Comparison of ENCODE assay signal across 27 cellular contexts in the genomic region with DNA sequence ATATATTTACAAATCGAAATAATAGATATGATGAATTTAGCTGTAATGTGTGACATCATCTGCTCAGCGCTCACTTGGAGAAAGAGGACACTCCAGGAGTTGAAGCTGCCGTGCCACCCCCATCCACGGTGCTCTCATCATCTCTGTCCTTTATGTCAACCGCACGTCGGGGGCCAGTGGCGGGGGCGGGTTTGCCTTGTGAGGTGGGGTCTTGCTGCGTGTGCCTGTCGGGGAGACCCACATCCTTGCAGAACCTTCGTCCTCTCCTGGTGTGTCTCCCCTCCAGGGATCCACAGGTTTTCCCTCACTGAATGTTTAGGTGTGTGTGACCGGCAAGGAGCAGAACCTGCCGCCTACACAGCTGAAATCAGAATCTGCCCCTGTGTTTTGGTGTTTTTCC.
A peak's percentile ranks its signal among the peaks of the same experiment; 100 is the strongest.
DNase-seq lines count a peak whose midpoint lies in the region; ATAC-seq, FAIRE-seq and TF ChIP-seq lines count a peak whose summit lies in the region.
"Had no signal": no experiment of that assay in that cellular context is flagged by ENCODE, and none has a peak within 500 bp of the region (broad histone marks: within the 10 kb centered on the region; RNA-seq: fewer than 3 reads in every experiment).

No MANE protein-coding gene starts in this region.

- H3K4me1 ChIP-seq in astrocyte (ENCODE audit: insufficient read depth, low read length) (peaks cover 13% of the 10 kb centered on the region), sigmoid colon (peaks cover 0 to 77% (median 65%) of the 10 kb centered on the region in 4 donors)
- H3K4me1 ChIP-seq: HAP-1 had no signal

- H3K4me3 ChIP-seq in astrocyte (ENCODE audit: insufficient read depth, low read depth, low read length) = no peak overlapping the region
- H3K4me3 ChIP-seq in sigmoid colon = no peak overlapping the region
- H3K4me3 ChIP-seq: BLaER1, GM23338, HAP-1 had no signal

- FAIRE-seq in astrocyte (lab: Jason Lieb, UNC) = no peak
- FAIRE-seq: D721Med, GM18507 had no signal

- H3K9me3 ChIP-seq in astrocyte (ENCODE audit: insufficient read depth, low read depth, low read length) = no peaks in the 10 kb centered on the region
- H3K9me3 ChIP-seq in sigmoid colon = no peaks in the 10 kb centered on the region
- H3K9me3 ChIP-seq: HAP-1, SK-N-SH had no signal

- intact Hi-C loops in sigmoid colon (cut with DNase I) = no loop called here

- peaks cover 52% of the 10 kb centered on the region for H3K79me2 ChIP-seq in astrocyte (ENCODE audit: insufficient read depth, low read length)

- H4K20me1 ChIP-seq in astrocyte (ENCODE audit: insufficient read depth, low read length) = peaks cover 91% of the 10 kb centered on the region

- TF ChIP-seq EP300 in sigmoid colon (IDR thresholded peaks at IDR 0.05) = no peak

- no peaks in the 10 kb centered on the region for H3K36me3 ChIP-seq in astrocyte (ENCODE audit: insufficient read depth, low read length)
- H3K36me3 ChIP-seq in sigmoid colon = no peaks in the 10 kb centered on the region
- H3K36me3 ChIP-seq: BLaER1, HAP-1 had no signal

- H2AFZ ChIP-seq in astrocyte (ENCODE audit: low read depth, low read length) = no peak overlapping the region
- H2AFZ ChIP-seq: GM23338 had no signal

- peak; percentile 56 for DNase-seq in activated effector memory CD4-positive, alpha-beta T cell treated with anti-CD3 and anti-CD28 coated beads, Interleukin-2, amount 50 U/mL, for 16 hours
- no peak for DNase-seq in activated effector memory CD4-positive, alpha-beta T cell treated with Interleukin-2 at 50 U/mL for 16 hours
- DNase-seq in astrocyte (ENCODE audit: low read depth) = no peak
- DNase-seq in memory B cell (ENCODE audit: low spot score in 2 of 2) = no peak
- peak; percentile 63 for DNase-seq in sigmoid colon
- DNase-seq in activated CD8-positive, alpha-beta memory T cell treated with anti-CD3 and anti-CD28 coated beads for 24 hours = no peak
- DNase-seq in NCI-H2196 (lab: John Stamatoyannopoulos, UW; ENCODE audit: unreplicated experiment) = no peak
- DNase-seq: 8988T; ACHN; CD4-positive, CD25-positive, alpha-beta regulatory T cell; KBM-7; MV-4-11; NCI-H1105; NCI-H1436 treated with DMSO at 0.1 percent for 48 hours; NCI-H1930; NCI-H2107; NCI-H446; NCI-H524 treated with DMSO at 0.1 percent for 48 hours; SIG-M5; SK-N-SH had no signal

- peaks cover 2% of the 10 kb centered on the region for H3K36me3 Mint-ChIP-seq in astrocyte (ENCODE audit: low read depth, unreplicated experiment)
- peaks cover 9% of the 10 kb centered on the region for H3K36me3 Mint-ChIP-seq in memory B cell

- no peak for TF ChIP-seq POLR2A in sigmoid colon (IDR thresholded peaks at IDR 0.05)

- TF ChIP-seq CTCF in astrocyte (IDR thresholded peaks at IDR 0.05; ENCODE audit: insufficient read depth, low read depth, low read length) = no peak
- TF ChIP-seq CTCF in sigmoid colon (IDR thresholded peaks at IDR 0.05) = no peak

- no peak overlapping the region for H3K4me2 ChIP-seq in astrocyte (ENCODE audit: low read length)
- H3K4me2 ChIP-seq: BLaER1, GM23338, SK-N-SH had no signal

- H3K27me3 ChIP-seq in astrocyte (ENCODE audit: insufficient read depth, low read length) = no peaks in the 10 kb centered on the region
- H3K27me3 ChIP-seq in sigmoid colon = no peaks in the 10 kb centered on the region
- H3K27me3 ChIP-seq: BLaER1 had no signal

- no peak overlapping the region for H3K9ac ChIP-seq in astrocyte (ENCODE audit: low read length)
- H3K9ac ChIP-seq: BLaER1, SK-N-SH had no signal

- ATAC-seq in memory B cell (ENCODE audit: low read depth) (no peak), GM19397 (IDR thresholded peaks at IDR 0.05; ENCODE audit: unreplicated experiment) (no peak)
- ATAC-seq: GM23338 had no signal

- H3K27ac Mint-ChIP-seq in astrocyte (ENCODE audit: unreplicated experiment) (peak overlapping the region; percentile 12), memory B cell (peak overlapping the region; percentile 75)
- H3K27ac Mint-ChIP-seq: GM23338 had no signal

- H3K27me3 Mint-ChIP-seq in astrocyte (ENCODE audit: low read depth, unreplicated experiment) (no peaks in the 10 kb centered on the region), memory B cell (no peaks in the 10 kb centered on the region)
- H3K27me3 Mint-ChIP-seq: CD4-positive, CD25-positive, alpha-beta regulatory T cell had no signal

- peaks cover 6% of the 10 kb centered on the region for H3K4me1 Mint-ChIP-seq in astrocyte (ENCODE audit: low read depth, unreplicated experiment)
- peaks cover 29% of the 10 kb centered on the region for H3K4me1 Mint-ChIP-seq in memory B cell

- 97 to 98% methylated on average over 14 of the region's 14 CpGs for WGBS in sigmoid colon, 2 donors

- H3K9me3 Mint-ChIP-seq in astrocyte (ENCODE audit: unreplicated experiment) = no peaks in the 10 kb centered on the region
- H3K9me3 Mint-ChIP-seq in memory B cell = no peaks in the 10 kb centered on the region

- no peak overlapping the region for H3K4me3 Mint-ChIP-seq in astrocyte (ENCODE audit: unreplicated experiment)
- H3K4me3 Mint-ChIP-seq in memory B cell = no peak overlapping the region
- H3K4me3 Mint-ChIP-seq: CD4-positive, CD25-positive, alpha-beta regulatory T cell; GM23338 had no signal

- no peak overlapping the region for H3K27ac ChIP-seq in astrocyte (ENCODE audit: low read depth, low read length)
- no peak overlapping the region for H3K27ac ChIP-seq in sigmoid colon
- H3K27ac ChIP-seq: BLaER1, RWPE1 had no signal

Comparison
In these comparisons a context has a peak if more than half of its experiments do, and no peak if none do; other contexts are left out.
1. DNase-seq: peak in activated effector memory CD4-positive, alpha-beta T cell treated with anti-CD3 and anti-CD28 coated beads, Interleukin-2, amount 50 U/mL, for 16 hours (single experiment) and sigmoid colon (single experiment); none in activated effector memory CD4-positive, alpha-beta T cell treated with Interleukin-2 at 50 U/mL for 16 hours (single experiment), astrocyte (single experiment), memory B cell (0 of 2), activated CD8-positive, alpha-beta memory T cell treated with anti-CD3 and anti-CD28 coated beads for 24 hours (single experiment) and NCI-H2196 (single experiment).